8 cellular contexts compared by ENCODE assay signal in genomic region chr12:56078931-56079728, GRCh38. TPM values are rescaled to one million over a fixed set of nuclear protein-coding genes. Genes with fewer than 3 reads are reported as not detected.
DNase-seq lines count a peak whose midpoint lies in the region; ATAC-seq and TF ChIP-seq lines count a peak whose summit lies in the region.

No MANE protein-coding gene starts in this region.

- H2AFZ ChIP-seq in Loucy (ENCODE audit: low read length) (peak overlapping the region; percentile 99), parathyroid adenoma (peak overlapping the region; percentile 95)

- ATAC-seq in GM19452 (IDR thresholded peaks at IDR 0.05; ENCODE audit: unreplicated experiment) (peak; percentile 67), left cardiac atrium (peak; percentile 90 to 91)

- H3F3A ChIP-seq in Loucy (ENCODE audit: low read depth), result no peaks in the 10 kb centered on the region

- TF ChIP-seq POLR2A in vagina (IDR thresholded peaks at IDR 0.05), result no peak

- H3K27me3 ChIP-seq in Loucy (ENCODE audit: insufficient read depth, low read length, poor library complexity, severe bottlenecking) (no peaks in the 10 kb centered on the region), parathyroid adenoma (ENCODE audit: control insufficient read depth, insufficient read depth, low read length) (no peaks in the 10 kb centered on the region), vagina (no peaks in the 10 kb centered on the region)

- DNase-seq in C1 segment of cervical spinal cord (lab: John Stamatoyannopoulos, UW) (peak in 12 of 14 donors; percentile 21 to 88 (median 75)), SW480 (ENCODE audit: low spot score) (peak; percentile 89), amygdala (lab: John Stamatoyannopoulos, UW) (peak; percentile 18 to 91 (median 71)), left cardiac atrium (peak; percentile 90), vagina (ENCODE audit: extremely low spot score in 2 of 2) (no peak)

- TF ChIP-seq CTCF in Loucy (conservative IDR thresholded peaks at IDR 0.05; ENCODE audit: low read length) (peak; percentile 59), parathyroid adenoma (IDR thresholded peaks at IDR 0.05) (peak; percentile 82), vagina (IDR thresholded peaks at IDR 0.05) (peak in 2 of 3 experiments; percentile 60 to 61)

- H3K79me2 ChIP-seq in Loucy (ENCODE audit: insufficient read depth, low read length), result no peaks in the 10 kb centered on the region
- H3K79me2 ChIP-seq in parathyroid adenoma, result no peaks in the 10 kb centered on the region

- H3K4me1 ChIP-seq in Loucy (ENCODE audit: insufficient read depth, low read length, poor library complexity, severe bottlenecking), result peaks cover 8% of the 10 kb centered on the region
- peaks cover 3% of the 10 kb centered on the region for H3K4me1 ChIP-seq in parathyroid adenoma
- H3K4me1 ChIP-seq in vagina, result peaks cover 8% of the 10 kb centered on the region

- H3K4me3 ChIP-seq in Loucy (ENCODE audit: low read length, poor library complexity, severe bottlenecking) (peak overlapping the region; percentile 86), parathyroid adenoma (ENCODE audit: low read depth, low read length) (peak overlapping the region; percentile 75), vagina (peak overlapping the region; percentile 60 to 66)

- H3K9me3 ChIP-seq in Loucy (ENCODE audit: insufficient read depth, low read depth, low read length) (no peaks in the 10 kb centered on the region), parathyroid adenoma (ENCODE audit: control insufficient read depth, low read length) (no peaks in the 10 kb centered on the region), vagina (no peaks in the 10 kb centered on the region)

- H3K36me3 ChIP-seq in Loucy (ENCODE audit: insufficient read depth, low read length), result no peaks in the 10 kb centered on the region
- H3K36me3 ChIP-seq in parathyroid adenoma (ENCODE audit: control insufficient read depth, insufficient read depth, low read length), result no peaks in the 10 kb centered on the region
- no peaks in the 10 kb centered on the region for H3K36me3 ChIP-seq in vagina

- no peaks in the 10 kb centered on the region for H4K20me1 ChIP-seq in Loucy (ENCODE audit: insufficient read depth, low read length, poor library complexity, severe bottlenecking)

- intact Hi-C loops in left cardiac atrium (cut with DNase I), result no loop called here
- intact Hi-C loops in vagina (cut with DNase I), result no loop called here

- no peaks in the 10 kb centered on the region for H3K9me2 ChIP-seq in Loucy (replicated peaks; ENCODE audit: low read depth, low read length)

- H3K27ac ChIP-seq in parathyroid adenoma, result peak overlapping the region; percentile 80
- peak overlapping the region; percentile 87 for H3K27ac ChIP-seq in vagina

- H3K4me2 ChIP-seq in Loucy (ENCODE audit: low read depth, low read length, poor library complexity, severe bottlenecking) (peak overlapping the region; percentile 99), parathyroid adenoma (ENCODE audit: low read length) (peak overlapping the region; percentile 98)

- H3K9ac ChIP-seq in Loucy (ENCODE audit: low read depth, low read length, poor library complexity, severe bottlenecking) (peak overlapping the region; percentile 58), parathyroid adenoma (no peak overlapping the region)

RNA-seq across cellular contexts. Expression of gene ERBB3, which starts 0.8 kb away (rescaled TPM):
- total RNA-seq in left cardiac atrium, result 1 to 10 TPM; 5.2 TPM
- total RNA-seq in vagina, result 53.8 TPM

RNA-seq across cellular contexts. Expression of gene PA2G4, which starts 25.2 kb away (rescaled TPM):
- total RNA-seq in left cardiac atrium (10 to 100 TPM; 60.4 to 83.9 TPM), vagina (116 TPM)

RNA-seq across cellular contexts. Expression of gene RPL41, which starts 37.3 kb away (rescaled TPM):
- total RNA-seq in left cardiac atrium (1,000 to 10,000 TPM; 2,192 to 2,337 TPM), vagina (2,458 TPM)

RNA-seq across cellular contexts. Expression of gene RPS26, which starts 37.4 kb away (rescaled TPM):
- total RNA-seq in left cardiac atrium, result 10 to 100 TPM; 28.5 to 47.1 TPM
- total RNA-seq in vagina, result 597 TPM

RNA-seq across cellular contexts. Expression of gene ZC3H10, which starts 38.9 kb away (rescaled TPM):
- total RNA-seq in left cardiac atrium (1 to 10 TPM; 6.6 to 7.6 TPM), vagina (2.0 TPM)

Comparison
In these comparisons a context has a peak if more than half of its experiments do, and no peak if none do; other contexts are left out.
1. DNase-seq: peak in C1 segment of cervical spinal cord (12 of 14), SW480 (single experiment), amygdala (56 of 56) and left cardiac atrium (single experiment); none in vagina (0 of 2).
2. Peak in every context shown above with its lines, with median percentiles within 50 percentile points of each other: H3K4me3 ChIP-seq and CTCF ChIP-seq.